Comparison of ENCODE assay signal across 7 cellular contexts in genomic region chrX:1426321-1426720, GRCh38. TPM values are rescaled to one million over a fixed set of nuclear protein-coding genes. Genes with fewer than 3 reads are reported as not detected.
DNase-seq lines count a peak whose midpoint lies in the region; ATAC-seq and TF ChIP-seq lines count a peak whose summit lies in the region.
"Not testable (repeated sequence)": the region's sequence is repeated elsewhere in the genome, so short reads cannot be mapped to it uniquely, and the experiment has no call there.

No MANE protein-coding gene starts in this region.

- intact Hi-C loops in lower lobe of right lung (cut with DNase I); sciatic nerve (cut with DNase I); aorta (cut with DNase I): not testable (repeated sequence)

- DNase-seq in RWPE2 (ENCODE audit: low spot score), result peak; percentile 51
- peak; percentile 1 for DNase-seq in activated CD4-positive, alpha-beta T cell treated with anti-CD3 and anti-CD28 coated beads for 48 hours
- DNase-seq in activated effector memory CD4-positive, alpha-beta T cell treated with anti-CD3 and anti-CD28 coated beads, Interleukin-2, amount 50 U/mL, for 16 hours, result peak; percentile 49
- DNase-seq in chondrocyte (ENCODE audit: low spot score), result peak; percentile 61
- peak; percentile 24 for DNase-seq in lower lobe of right lung
- peak; percentile 45 for DNase-seq in sciatic nerve (ENCODE audit: low spot score)
- peak; percentile 11 to 42 for DNase-seq in aorta

- H3K27me3 Mint-ChIP-seq in chondrocyte (ENCODE audit: low read depth), result not testable (repeated sequence)

- peaks cover 48% of the 10 kb centered on the region for H3K36me3 ChIP-seq in RWPE2 (ENCODE audit: low read depth)
- peaks cover 54% of the 10 kb centered on the region for H3K36me3 ChIP-seq in lower lobe of right lung
- H3K36me3 ChIP-seq in aorta (ENCODE audit: control insufficient read depth in 1 of 2, insufficient read depth in 2 of 2, low read length in 1 of 2), result not testable (repeated sequence)

- not testable (repeated sequence) for H3K4me3 Mint-ChIP-seq in chondrocyte (ENCODE audit: unreplicated experiment)

- peaks cover 31% of the 10 kb centered on the region for H3K36me3 Mint-ChIP-seq in chondrocyte (ENCODE audit: low read depth)

- H3K9me3 ChIP-seq in RWPE2 (ENCODE audit: severe bottlenecking), result peaks cover 10% of the 10 kb centered on the region
- peaks cover 14% of the 10 kb centered on the region for H3K9me3 ChIP-seq in lower lobe of right lung
- not testable (repeated sequence) for H3K9me3 ChIP-seq in aorta (ENCODE audit: control insufficient read depth, low read length)

- H3K4me1 Mint-ChIP-seq in chondrocyte (ENCODE audit: low read depth), result not testable (repeated sequence)

- not testable (repeated sequence) for H3K27ac ChIP-seq in RWPE2 (ENCODE audit: poor library complexity, severe bottlenecking); lower lobe of right lung; aorta (ENCODE audit: low read depth in 1 of 2, low read length in 2 of 2)

- H3K4me3 ChIP-seq in RWPE2 (ENCODE audit: severe bottlenecking); lower lobe of right lung; aorta (ENCODE audit: low read length in 2 of 2): not testable (repeated sequence)

- WGBS in aorta, 2 donors, result 90 to 93% methylated on average over 16 of the region's 16 CpGs

- peaks cover 21% of the 10 kb centered on the region for H3K9me3 Mint-ChIP-seq in chondrocyte (ENCODE audit: low read depth)

- not testable (repeated sequence) for H3K4me1 ChIP-seq in RWPE2 (ENCODE audit: insufficient read depth, poor library complexity, severe bottlenecking); lower lobe of right lung; aorta (ENCODE audit: control insufficient read depth in 1 of 2, insufficient read depth in 2 of 2, low read length in 2 of 2)

- H3K27me3 ChIP-seq in RWPE2 (ENCODE audit: insufficient read depth, poor library complexity, severe bottlenecking); lower lobe of right lung (ENCODE audit: low read depth); aorta (ENCODE audit: control insufficient read depth in 1 of 2, insufficient read depth in 2 of 2, low read length in 1 of 2): not testable (repeated sequence)

- H3K27ac Mint-ChIP-seq in chondrocyte (ENCODE audit: unreplicated experiment), result not testable (repeated sequence)

- not testable (repeated sequence) for TF ChIP-seq CTCF in RWPE2 (IDR thresholded peaks at IDR 0.05; ENCODE audit: poor library complexity, severe bottlenecking); chondrocyte (IDR thresholded peaks at IDR 0.05); lower lobe of right lung (IDR thresholded peaks at IDR 0.05)

- not testable (repeated sequence) for ATAC-seq in RWPE2 (ENCODE audit: low read depth); lower lobe of right lung; sciatic nerve; aorta (ENCODE audit: low FRiP score)

RNA-seq across cellular contexts. Expression of gene ASMTL, which starts 26.4 kb away (rescaled TPM):
- total RNA-seq in chondrocyte, result 19.6 to 29.0 TPM (median 20.2 TPM) in 3 replicates
- total RNA-seq in lower lobe of right lung, result 19.1 TPM
- total RNA-seq in sciatic nerve, result 35.0 TPM
- total RNA-seq in aorta, result 10 to 100 TPM; 31.3 to 32.3 TPM
- 10 to 100 TPM; 26.7 to 56.1 TPM for polyA plus RNA-seq in aorta

RNA-seq across cellular contexts. Expression of gene SLC25A6, which starts 34.4 kb away (rescaled TPM):
- 270 to 332 TPM (median 327 TPM) in 3 replicates for total RNA-seq in chondrocyte
- 335 TPM for total RNA-seq in lower lobe of right lung
- 167 TPM for total RNA-seq in sciatic nerve
- total RNA-seq in aorta, result 100 to 1,000 TPM; 207 to 212 TPM
- 100 to 1,000 TPM; 316 to 348 TPM for polyA plus RNA-seq in aorta

Comparison
In these comparisons a context has a peak if more than half of its experiments do, and no peak if none do; other contexts are left out.
1. DNase-seq: peak in every context shown above with its lines; median percentile 61 in chondrocyte; 51 in RWPE2; 49 in activated effector memory CD4-positive, alpha-beta T cell treated with anti-CD3 and anti-CD28 coated beads, Interleukin-2, amount 50 U/mL, for 16 hours; 45 in sciatic nerve; 26 in aorta; 24 in lower lobe of right lung; 1 in activated CD4-positive, alpha-beta T cell treated with anti-CD3 and anti-CD28 coated beads for 48 hours.